Comparison of ENCODE assay signal across 23 cellular contexts in genomic region chr19:36210497-36210896, GRCh38. TPM values are rescaled to one million over a fixed set of nuclear protein-coding genes. Genes with fewer than 3 reads are reported as not detected.
"Had no signal": no experiment of that assay in that cellular context is flagged by ENCODE, and none has a peak within 500 bp of the region (broad histone marks: within the 10 kb centered on the region; RNA-seq: fewer than 3 reads in every experiment).

No MANE protein-coding gene starts in this region.

- H3K27ac ChIP-seq: heart right ventricle, lower lobe of right lung, ovary, psoas muscle, skin epidermis, spleen, thoracic aorta, tibial nerve, vagina had no signal

- DNase-seq: cortex of kidney; effector CD4-positive, alpha-beta T cell; foreskin melanocyte; glutamatergic neuron; heart right ventricle; hippocampal formation; islet precursor cell; kidney glomerular epithelial cell; left ventricle myocardium superior; lower lobe of right lung; natural killer cell; occipital lobe; ovary; psoas muscle; right cardiac atrium; spleen; stimulated activated CD4-positive, alpha-beta T cell treated with anti-CD3 and anti-CD28 coated beads, Interleukin-4, amount 100 ng/mL, for 4 hours; stimulated activated naive CD8-positive, alpha-beta T cell treated with anti-CD3 and anti-CD28 coated beads, Interleukin-15, Interleukin-2, amounts not matched to agents 100 U/mL and 50 U/mL, for 24 hours had no signal

- H3K4me3 ChIP-seq: heart right ventricle, lower lobe of right lung, ovary, psoas muscle, skin epidermis, spleen, thoracic aorta, tibial nerve, vagina had no signal

RNA-seq across cellular contexts. Expression of gene COX7A1, which starts 58.2 kb away (rescaled TPM):
- total RNA-seq: mononuclear cell, natural killer cell had no signal
